36 cellular contexts compared by ENCODE assay signal in genomic region chr1:3040004-3040403, GRCh38. TPM values are rescaled to one million over a fixed set of nuclear protein-coding genes. Genes with fewer than 3 reads are reported as not detected.
"Had no signal": no experiment of that assay in that cellular context is flagged by ENCODE, and none has a peak within 500 bp of the region (broad histone marks: within the 10 kb centered on the region; RNA-seq: fewer than 3 reads in every experiment).

No MANE protein-coding gene starts in this region.

- H3K4me3 ChIP-seq: colonic mucosa, esophagus muscularis mucosa, gastroesophageal sphincter, heart left ventricle, left lung, pancreas, skin epidermis, suprapubic skin, transverse colon, vagina had no signal

- H3K27ac Mint-ChIP-seq: dendritic cell treated with granulocyte-macrophage colony-stimulating factor and Interleukin-4, amounts not matched to agents 40 ng/mL and 50 ng/mL, for 4 days; endodermal cell; naive thymus-derived CD4-positive, alpha-beta T cell; nephron progenitor cell; progenitor cell of endocrine pancreas; stimulated activated naive CD8-positive, alpha-beta T cell treated with anti-CD3 and anti-CD28 coated beads, Interleukin-15, amount 100 ng/mL, for 72 hours had no signal

- H3K36me3 Mint-ChIP-seq: naive thymus-derived CD4-positive, alpha-beta T cell had no signal

- H3K4me1 Mint-ChIP-seq: endodermal cell, nephron progenitor cell had no signal

- ATAC-seq: foreskin keratinocyte; gastroesophageal sphincter; heart left ventricle; left cardiac atrium; left lung; pancreas; stimulated activated naive CD8-positive, alpha-beta T cell treated with anti-CD3 and anti-CD28 coated beads, Interleukin-15, amount 100 ng/mL, for 72 hours had no signal

- H3K4me3 Mint-ChIP-seq: dendritic cell treated with granulocyte-macrophage colony-stimulating factor and Interleukin-4, amounts not matched to agents 40 ng/mL and 50 ng/mL, for 4 days; endodermal cell; naive thymus-derived CD4-positive, alpha-beta T cell; nephron progenitor cell; stimulated activated naive CD8-positive, alpha-beta T cell treated with anti-CD3 and anti-CD28 coated beads, Interleukin-15, amount 100 ng/mL, for 72 hours had no signal

- H3K36me3 ChIP-seq: colonic mucosa, esophagus muscularis mucosa, gastroesophageal sphincter, heart left ventricle, left lung, pancreas, suprapubic skin, transverse colon, vagina had no signal

- DNase-seq: colonic mucosa; effector CD8-positive, alpha-beta T cell; endodermal cell; foreskin keratinocyte; hippocampal formation; left cardiac atrium; mesenchymal stem cell; midbrain; nephron progenitor cell; occipital lobe; pancreas; stimulated activated CD4-positive, alpha-beta T cell treated with anti-CD3 and anti-CD28 coated beads, Interleukin-15, amount 100 ng/mL, for 24 hours; stimulated activated CD4-positive, alpha-beta T cell treated with anti-CD3 and anti-CD28 coated beads, Interleukin-4, amount 100 ng/mL, for 1 hour; stimulated activated CD8-positive, alpha-beta memory T cell treated with anti-CD3 and anti-CD28 coated beads, Interleukin-4, amount 100 ng/mL, for 48 hours; stimulated activated naive CD4-positive, alpha-beta T cell; stimulated activated naive CD8-positive, alpha-beta T cell treated with anti-CD3 and anti-CD28 coated beads, Interleukin-15, amount 100 ng/mL, for 72 hours; transverse colon had no signal

- H3K4me1 ChIP-seq: colonic mucosa, esophagus muscularis mucosa, foreskin keratinocyte, gastroesophageal sphincter, heart left ventricle, left lung, pancreas, suprapubic skin, transverse colon, vagina had no signal

- H3K27me3 ChIP-seq: colonic mucosa, foreskin keratinocyte, pancreas, vagina had no signal

- H3K9me3 ChIP-seq: colonic mucosa, heart left ventricle, left lung, pancreas, suprapubic skin, transverse colon, vagina had no signal

- H3K27ac ChIP-seq: colonic mucosa, epithelial cell of prostate, esophagus muscularis mucosa, foreskin keratinocyte, gastroesophageal sphincter, heart left ventricle, left lung, pancreas, skin epidermis, suprapubic skin, transverse colon, vagina had no signal

- H3K9me3 Mint-ChIP-seq: dendritic cell treated with granulocyte-macrophage colony-stimulating factor and Interleukin-4, amounts not matched to agents 40 ng/mL and 50 ng/mL, for 4 days; stimulated activated naive CD8-positive, alpha-beta T cell treated with anti-CD3 and anti-CD28 coated beads, Interleukin-15, amount 100 ng/mL, for 72 hours had no signal

RNA-seq across cellular contexts. Expression of gene ACTRT2, which starts 18.7 kb away (rescaled TPM):
- total RNA-seq: chondrocyte; colonic mucosa; endodermal cell; esophagus muscularis mucosa; fibroblast of lung; foreskin keratinocyte; gastroesophageal sphincter; heart left ventricle; kidney epithelial cell; left cardiac atrium; left lung; lower leg skin; lung microvascular endothelial cell; mucosa of gallbladder; naive thymus-derived CD4-positive, alpha-beta T cell; occipital lobe; pancreas; progenitor cell of endocrine pancreas; suprapubic skin; transverse colon; ureter; vagina had no signal
- polyA plus RNA-seq: fibroblast of lung; foreskin keratinocyte; heart left ventricle; naive thymus-derived CD4-positive, alpha-beta T cell; pancreas; thymus had no signal

RNA-seq across cellular contexts. Expression of gene PRDM16, which starts 29.0 kb away (rescaled TPM):
- total RNA-seq: lung microvascular endothelial cell had no signal
- polyA plus RNA-seq: naive thymus-derived CD4-positive, alpha-beta T cell had no signal
